Comparison of ENCODE assay signal across 11 cellular contexts in genomic region chr5:149546974-149547373, GRCh38. TPM values are rescaled to one million over a fixed set of nuclear protein-coding genes. Genes with fewer than 3 reads are reported as not detected.
DNase-seq lines count a peak whose midpoint lies in the region; FAIRE-seq and TF ChIP-seq lines count a peak whose summit lies in the region.
"Had no signal": no experiment of that assay in that cellular context is flagged by ENCODE, and none has a peak within 500 bp of the region (broad histone marks: within the 10 kb centered on the region; RNA-seq: fewer than 3 reads in every experiment).

No MANE protein-coding gene starts in this region.

- H3K36me3 ChIP-seq in SU-DHL-6 (ENCODE audit: low read length) (peaks cover 29% of the 10 kb centered on the region), small intestine (ENCODE audit: control insufficient read depth in 2 of 2, insufficient read depth in 2 of 2, low read length in 2 of 2) (peaks cover 7 to 11% of the 10 kb centered on the region in 2 donors), tibial nerve (peaks cover 0 to 26% (median 0%) of the 10 kb centered on the region in 3 donors)

- CTCF ChIA-PET in activated CD4-positive, alpha-beta T cell treated with anti-CD3 and anti-CD28 coated beads, Interleukin-2, amount 10 ng/mL, durations not matched to agents 7 days and 5 days (lab: Charles Lee) = interaction anchor here (0.6 to 1.2 kb wide), 3 partner anchors 18 to 191 kb away, joined by 3 to 4 read pairs (median 3); no protein-coding TSS in a partner anchor

- POLR2A ChIA-PET in activated CD4-positive, alpha-beta T cell treated with anti-CD3 and anti-CD28 coated beads, Interleukin-2, amount 10 ng/mL, durations not matched to agents 7 days and 5 days (lab: Charles Lee) = no interaction called here

- TF ChIP-seq CTCF in SU-DHL-6 (IDR thresholded peaks at IDR 0.05; ENCODE audit: insufficient read depth, low read length, poor library complexity, severe bottlenecking) (no peak), fibroblast of pulmonary artery (IDR thresholded peaks at IDR 0.05; ENCODE audit: low read length, missing control alignments) (no peak), tibial nerve (IDR thresholded peaks at IDR 0.05) (no peak)

- H3K4me3 ChIP-seq in SU-DHL-6 (ENCODE audit: insufficient read depth, low read length, poor library complexity, severe bottlenecking) (no peak overlapping the region), fibroblast of pulmonary artery (replicated peaks; ENCODE audit: low read depth, low read length) (peak overlapping the region; percentile 23), small intestine (ENCODE audit: low read depth in 1 of 2, low read length in 2 of 2) (no peak overlapping the region), tibial nerve (no peak overlapping the region)
- H3K4me3 ChIP-seq: BLaER1 had no signal

- H3K27me3 Mint-ChIP-seq in activated CD4-positive, alpha-beta T cell treated with anti-CD3 and anti-CD28 coated beads, Interleukin-2, amount 10 ng/mL, durations not matched to agents 7 days and 5 days = no peaks in the 10 kb centered on the region

- H3K9ac ChIP-seq in SU-DHL-6 (ENCODE audit: low read length) = no peak overlapping the region
- H3K9ac ChIP-seq: BLaER1 had no signal

- H3K27ac ChIP-seq in SU-DHL-6 (ENCODE audit: low read depth, low read length) (no peak overlapping the region), small intestine (ENCODE audit: low read depth in 1 of 2, low read length in 1 of 2) (no peak overlapping the region), tibial nerve (peak overlapping the region in 1 of 4 donors; percentile 20)
- H3K27ac ChIP-seq: BLaER1 had no signal

- H3K4me3 Mint-ChIP-seq in activated CD4-positive, alpha-beta T cell treated with anti-CD3 and anti-CD28 coated beads, Interleukin-2, amount 10 ng/mL, durations not matched to agents 7 days and 5 days = no peak overlapping the region

- peak overlapping the region; percentile 61 for H3K27ac Mint-ChIP-seq in activated CD4-positive, alpha-beta T cell treated with anti-CD3 and anti-CD28 coated beads, Interleukin-2, amount 10 ng/mL, durations not matched to agents 7 days and 5 days

- H3K4me1 ChIP-seq in small intestine (ENCODE audit: control insufficient read depth in 2 of 2, insufficient read depth in 1 of 2, low read depth in 1 of 2, low read length in 1 of 2) = peaks cover 6 to 11% of the 10 kb centered on the region in 2 donors
- H3K4me1 ChIP-seq in tibial nerve = peaks cover 0 to 69% (median 52%) of the 10 kb centered on the region in 4 donors

- H3K36me3 Mint-ChIP-seq in activated CD4-positive, alpha-beta T cell treated with anti-CD3 and anti-CD28 coated beads, Interleukin-2, amount 10 ng/mL, durations not matched to agents 7 days and 5 days (ENCODE audit: low read depth) = peaks cover 63% of the 10 kb centered on the region

- peaks cover 84% of the 10 kb centered on the region for H3K79me2 ChIP-seq in SU-DHL-6 (ENCODE audit: insufficient read depth, low read length)

- no peak for DNase-seq in activated CD4-positive, alpha-beta T cell treated with anti-CD3 and anti-CD28 coated beads, Interleukin-2, amount 10 ng/mL, durations not matched to agents 7 days and 5 days
- no peak for DNase-seq in activated CD4-positive, alpha-beta T cell treated with anti-CD3 and anti-CD28 coated beads for 48 hours
- DNase-seq in fibroblast of pulmonary artery (ENCODE audit: low read depth) (no peak), small intestine (peak; percentile 55), SW 1271 (lab: John Stamatoyannopoulos, UW) (no peak), tibial nerve (ENCODE audit: low spot score in 2 of 2) (no peak), inferior parietal cortex (ENCODE audit: extremely low spot score) (no peak)
- DNase-seq: activated CD4-positive, alpha-beta T cell treated with anti-CD3 and anti-CD28 coated beads, Interleukin-2, amount 50 U/mL, for 1 hour; hypothalamus had no signal

- H3F3A ChIP-seq in SU-DHL-6 (ENCODE audit: insufficient read depth) = no peaks in the 10 kb centered on the region

- peaks cover 24% of the 10 kb centered on the region; the same call in 1 of the 2 replicates for H4K20me1 ChIP-seq in SU-DHL-6 (ENCODE audit: low read depth, low read length)

- peak overlapping the region; percentile 1 for H3K4me2 ChIP-seq in SU-DHL-6 (ENCODE audit: low read depth, low read length, poor library complexity, severe bottlenecking)

- H3K9me3 Mint-ChIP-seq in activated CD4-positive, alpha-beta T cell treated with anti-CD3 and anti-CD28 coated beads, Interleukin-2, amount 10 ng/mL, durations not matched to agents 7 days and 5 days = no peaks in the 10 kb centered on the region

- H3K9me3 ChIP-seq in SU-DHL-6 (ENCODE audit: insufficient read depth, low read length) = no peaks in the 10 kb centered on the region
- no peaks in the 10 kb centered on the region for H3K9me3 ChIP-seq in small intestine (ENCODE audit: control insufficient read depth, low read depth)
- H3K9me3 ChIP-seq in tibial nerve = no peaks in the 10 kb centered on the region
- H3K9me3 ChIP-seq: BLaER1 had no signal

- no peaks in the 10 kb centered on the region for H3K9me2 ChIP-seq in SU-DHL-6 (replicated peaks; ENCODE audit: insufficient read depth, low read length)

- TF ChIP-seq EP300 in tibial nerve (IDR thresholded peaks at IDR 0.05) = no peak

- TF ChIP-seq POLR2A in tibial nerve (IDR thresholded peaks at IDR 0.05) = no peak

- FAIRE-seq in small intestine (lab: Jason Lieb, UNC) = no peak

- H2AFZ ChIP-seq in SU-DHL-6 (ENCODE audit: low read depth, low read length, severe bottlenecking) = no peak overlapping the region

- peaks cover 53% of the 10 kb centered on the region for H3K4me1 Mint-ChIP-seq in activated CD4-positive, alpha-beta T cell treated with anti-CD3 and anti-CD28 coated beads, Interleukin-2, amount 10 ng/mL, durations not matched to agents 7 days and 5 days

- H3K27me3 ChIP-seq in SU-DHL-6 (ENCODE audit: low read length) (no peaks in the 10 kb centered on the region), small intestine (ENCODE audit: control insufficient read depth in 2 of 2, insufficient read depth in 2 of 2, low read length in 2 of 2) (no peaks in the 10 kb centered on the region), tibial nerve (no peaks in the 10 kb centered on the region)
- H3K27me3 ChIP-seq: BLaER1 had no signal

RNA-seq across cellular contexts. Expression of gene CSNK1A1, which starts 4.3 kb away (rescaled TPM):
- 100 to 1,000 TPM; 164 to 199 TPM for total RNA-seq in activated CD4-positive, alpha-beta T cell treated with anti-CD3 and anti-CD28 coated beads, Interleukin-2, amount 10 ng/mL, durations not matched to agents 7 days and 5 days
- polyA plus RNA-seq in small intestine = 100 to 1,000 TPM in 1 of 3 donors, 10 to 100 TPM in 2; 58.6 to 105 (median 64.2) TPM
- 100 to 1,000 TPM; 146 to 200 (median 166) TPM for total RNA-seq in tibial nerve

RNA-seq across cellular contexts. Expression of gene ARHGEF37, which starts 34.3 kb away (rescaled TPM):
- under 1 TPM; 0.37 to 0.52 TPM for total RNA-seq in activated CD4-positive, alpha-beta T cell treated with anti-CD3 and anti-CD28 coated beads, Interleukin-2, amount 10 ng/mL, durations not matched to agents 7 days and 5 days
- 1 to 10 TPM; 3.8 to 8.7 (median 4.2) TPM for polyA plus RNA-seq in small intestine
- total RNA-seq in tibial nerve = 10 to 100 TPM; 28.8 to 73.7 (median 62.7) TPM

Comparison
In these comparisons a context has a peak if more than half of its experiments do, and no peak if none do; other contexts are left out.
1. RNA of gene ARHGEF37, which starts 34.3 kb away (total RNA-seq): 28.8 to 73.7 TPM in tibial nerve; 0.37 to 0.52 TPM in activated CD4-positive, alpha-beta T cell treated with anti-CD3 and anti-CD28 coated beads, Interleukin-2, amount 10 ng/mL, durations not matched to agents 7 days and 5 days; every median in the first group is over 10 times any median in the second.